Comparison of ENCODE assay signal across 17 cellular contexts in genomic region chr22:18113680-18114394, GRCh38. TPM values are rescaled to one million over a fixed set of nuclear protein-coding genes. Genes with fewer than 3 reads are reported as not detected.
DNase-seq lines count a peak whose midpoint lies in the region; ATAC-seq and TF ChIP-seq lines count a peak whose summit lies in the region.
"Had no signal": no experiment of that assay in that cellular context is flagged by ENCODE, and none has a peak within 500 bp of the region (broad histone marks: within the 10 kb centered on the region; RNA-seq: fewer than 3 reads in every experiment).

No MANE protein-coding gene starts in this region.

- H3K9me3 ChIP-seq in DND-41 (ENCODE audit: insufficient read depth, low read length, severe bottlenecking), result no peaks in the 10 kb centered on the region
- H3K9me3 ChIP-seq: gastroesophageal sphincter had no signal

- no peak overlapping the region for H3K4me3 ChIP-seq in DND-41 (ENCODE audit: low read depth in 1 of 2, low read length in 2 of 2)
- H3K4me3 ChIP-seq: gastroesophageal sphincter had no signal

- no peak overlapping the region for H3K27ac ChIP-seq in DND-41 (ENCODE audit: low read length)
- H3K27ac ChIP-seq: gastroesophageal sphincter had no signal

- H3K27me3 ChIP-seq in DND-41 (ENCODE audit: insufficient read depth, low read length, poor library complexity), result peaks cover 13% of the 10 kb centered on the region

- no peak overlapping the region for H3K4me2 ChIP-seq in DND-41 (ENCODE audit: insufficient read depth, low read length)

- peaks cover 11% of the 10 kb centered on the region for H3K27me3 Mint-ChIP-seq in endothelial cell (ENCODE audit: unreplicated experiment)

- no peak overlapping the region for H3K4me3 Mint-ChIP-seq in endothelial cell (ENCODE audit: unreplicated experiment)
- H3K4me3 Mint-ChIP-seq: activated T-cell treated with anti-CD3 and anti-CD28 coated beads, Interleukin-2, amount 50 U/mL, for 24 hours; H9; memory B cell; stimulated activated naive CD8-positive, alpha-beta T cell treated with anti-CD3 and anti-CD28 coated beads, Interleukin-15, amount 100 ng/mL, for 72 hours had no signal

- no peak overlapping the region for H3K27ac Mint-ChIP-seq in endothelial cell (ENCODE audit: unreplicated experiment)
- H3K27ac Mint-ChIP-seq: activated T-cell treated with anti-CD3 and anti-CD28 coated beads, Interleukin-2, amount 50 U/mL, for 24 hours; memory B cell; stimulated activated naive CD8-positive, alpha-beta T cell treated with anti-CD3 and anti-CD28 coated beads, Interleukin-15, amount 100 ng/mL, for 72 hours had no signal

- no peak for TF ChIP-seq CTCF in DND-41 (IDR thresholded peaks at IDR 0.05; ENCODE audit: borderline replicate concordance, extremely low read depth, low read length, poor library complexity, severe bottlenecking)
- no peak for TF ChIP-seq CTCF in endothelial cell (IDR thresholded peaks at IDR 0.05; ENCODE audit: unreplicated experiment)

- peak; percentile 55 to 62 for DNase-seq in AML-193 (lab: John Stamatoyannopoulos, UW)
- no peak for DNase-seq in DND-41
- DNase-seq in NCI-H69 (lab: John Stamatoyannopoulos, UW), result peak; percentile 59
- DNase-seq in endothelial cell (ENCODE audit: low spot score), result peak; percentile 7
- DNase-seq: activated T-cell treated with anti-CD3 and anti-CD28 coated beads, Interleukin-2, amount 50 U/mL, for 24 hours; central memory CD4-positive, alpha-beta T cell; DMS53; H9; NCI-H1436 treated with DMSO at 0.1 percent for 48 hours; NCI-H446; stimulated activated naive CD8-positive, alpha-beta T cell treated with anti-CD3 and anti-CD28 coated beads, Interleukin-15, amount 100 ng/mL, for 72 hours had no signal

- peaks cover 7% of the 10 kb centered on the region for H3K36me3 Mint-ChIP-seq in endothelial cell (ENCODE audit: low read depth, unreplicated experiment)
- H3K36me3 Mint-ChIP-seq: memory B cell had no signal

- ATAC-seq in DND-41 (ENCODE audit: insufficient read depth, low read depth) (peak; percentile 35; the same call in 1 of the 3 replicates), HG03457 (IDR thresholded peaks at IDR 0.05; ENCODE audit: unreplicated experiment) (no peak), HG03045 (IDR thresholded peaks at IDR 0.05; ENCODE audit: unreplicated experiment) (no peak), HG02642 (IDR thresholded peaks at IDR 0.05; ENCODE audit: poor library complexity, unreplicated experiment) (no peak), HG03280 (IDR thresholded peaks at IDR 0.05; ENCODE audit: unreplicated experiment) (no peak)
- ATAC-seq: gastroesophageal sphincter; stimulated activated naive CD8-positive, alpha-beta T cell treated with anti-CD3 and anti-CD28 coated beads, Interleukin-15, amount 100 ng/mL, for 72 hours had no signal

- no peaks in the 10 kb centered on the region for H3K79me2 ChIP-seq in DND-41 (ENCODE audit: insufficient read depth, low read length)

- no peak overlapping the region for H2AFZ ChIP-seq in DND-41 (ENCODE audit: low read depth, low read length)

- H3K36me3 ChIP-seq in DND-41 (ENCODE audit: insufficient read depth, low read length), result no peaks in the 10 kb centered on the region
- H3K36me3 ChIP-seq: gastroesophageal sphincter had no signal

- H3K4me1 ChIP-seq in DND-41 (ENCODE audit: insufficient read depth, low read length), result peaks cover 13% of the 10 kb centered on the region

- peaks cover 22% of the 10 kb centered on the region for H3K4me1 Mint-ChIP-seq in endothelial cell (ENCODE audit: unreplicated experiment)

- no peaks in the 10 kb centered on the region for H3K9me3 Mint-ChIP-seq in endothelial cell (ENCODE audit: unreplicated experiment)
- H3K9me3 Mint-ChIP-seq: activated T-cell treated with anti-CD3 and anti-CD28 coated beads, Interleukin-2, amount 50 U/mL, for 24 hours; memory B cell; stimulated activated naive CD8-positive, alpha-beta T cell treated with anti-CD3 and anti-CD28 coated beads, Interleukin-15, amount 100 ng/mL, for 72 hours had no signal

- no peak overlapping the region for H3K9ac ChIP-seq in DND-41 (ENCODE audit: low read depth, low read length)

- 0 out of 2 replicates have a peak, but pooled peaks cover 7% of the 10 kb centered on the region for H4K20me1 ChIP-seq in DND-41 (ENCODE audit: insufficient read depth, low read length)

RNA-seq across cellular contexts. Expression of gene TUBA8, which starts 3.2 kb away (rescaled TPM):
- total RNA-seq in endothelial cell (ENCODE audit: unreplicated experiment), result 0.46 TPM

RNA-seq across cellular contexts. Expression of gene PEX26, which starts 36.0 kb away (rescaled TPM):
- total RNA-seq in endothelial cell (ENCODE audit: unreplicated experiment), result 49.7 TPM

RNA-seq across cellular contexts. Expression of gene USP18, which starts 36.1 kb away (rescaled TPM):
- 0.85 TPM for total RNA-seq in endothelial cell (ENCODE audit: unreplicated experiment)
